ENCODE assay signal across 22 cellular contexts in genomic region chr12:25934461-25934860, GRCh38. TPM values are rescaled to one million over a fixed set of nuclear protein-coding genes. Genes with fewer than 3 reads are reported as not detected.
DNase-seq lines count a peak whose midpoint lies in the region; ATAC-seq, FAIRE-seq and TF ChIP-seq lines count a peak whose summit lies in the region.
"Had no signal": no experiment of that assay in that cellular context is flagged by ENCODE, and none has a peak within 500 bp of the region (broad histone marks: within the 10 kb centered on the region; RNA-seq: fewer than 3 reads in every experiment).

No MANE protein-coding gene starts in this region.

- H3K4me2 ChIP-seq in endothelial cell of umbilical vein (ENCODE audit: insufficient read depth, low read length): no peak overlapping the region
- H3K4me2 ChIP-seq: A549 had no signal

- no peaks in the 10 kb centered on the region for H4K20me1 ChIP-seq in endothelial cell of umbilical vein (replicated peaks; ENCODE audit: control insufficient read depth, extremely low read depth, insufficient read depth, low read length)
- H4K20me1 ChIP-seq: BLaER1 treated with 17β-estradiol and CSF1 and Interleukin-3, amounts not matched to agents 10 nM and 100 nM had no signal

- POLR2A ChIA-PET in endothelial cell of umbilical vein (lab: Charles Lee): no interaction called here

- DNase-seq in left ventricle myocardium inferior: no peak
- no peak for DNase-seq in heart left ventricle
- DNase-seq in dermis microvascular lymphatic vessel endothelial cell (ENCODE audit: low read depth in 2 of 2): peak; percentile 24 to 50
- DNase-seq in endothelial cell of umbilical vein (ENCODE audit: low read depth, low spot score): peak; percentile 37
- no peak for DNase-seq in activated CD8-positive, alpha-beta memory T cell treated with anti-CD3 and anti-CD28 coated beads, Interleukin-2, amount 50 U/mL, for 48 hours
- no peak for DNase-seq in COLO829 (ENCODE audit: low spot score)
- DNase-seq in right lobe of liver: no peak
- DNase-seq: AML-193; CD4-positive, alpha-beta T cell; CD8-positive, alpha-beta T cell; COR-L47; DMS79 treated with DMSO at 0.1 percent for 48 hours; GDM1 had no signal

- H3K4me1 Mint-ChIP-seq in nephron: peaks cover 41% of the 10 kb centered on the region

- no peaks in the 10 kb centered on the region for H3K9me3 Mint-ChIP-seq in nephron
- H3K9me3 Mint-ChIP-seq: CD4-positive, alpha-beta T cell; CD8-positive, alpha-beta T cell had no signal

- H3K4me3 ChIP-seq in left ventricle myocardium inferior (no peak overlapping the region), heart left ventricle (no peak overlapping the region), endothelial cell of umbilical vein (replicated peaks in 1 of 3; ENCODE audit: insufficient read depth in 1 of 3, low read depth in 1 of 3, low read length in 3 of 3) (no peak overlapping the region), right lobe of liver (no peak overlapping the region)
- H3K4me3 ChIP-seq: A549; BLaER1 treated with 17β-estradiol and CSF1 and Interleukin-3, amounts not matched to agents 10 nM and 100 nM; GM12878 had no signal

- H3K36me3 Mint-ChIP-seq in nephron (ENCODE audit: low read depth): no peaks in the 10 kb centered on the region
- H3K36me3 Mint-ChIP-seq: CD8-positive, alpha-beta T cell had no signal

- TF ChIP-seq POLR2A in heart left ventricle (IDR thresholded peaks at IDR 0.05) (no peak), endothelial cell of umbilical vein (IDR thresholded peaks at IDR 0.05; ENCODE audit: low read depth, low read length) (no peak), right lobe of liver (IDR thresholded peaks at IDR 0.05) (no peak)

- no peaks in the 10 kb centered on the region for H3K9me1 ChIP-seq in endothelial cell of umbilical vein (replicated peaks; ENCODE audit: control insufficient read depth, extremely low read depth, insufficient read depth, low read length)

- no peaks in the 10 kb centered on the region for H3K27me3 Mint-ChIP-seq in nephron (ENCODE audit: low read depth)
- H3K27me3 Mint-ChIP-seq: CD4-positive, alpha-beta T cell had no signal

- peaks cover 3% of the 10 kb centered on the region for H3K4me1 ChIP-seq in left ventricle myocardium inferior
- H3K4me1 ChIP-seq in heart left ventricle: peaks cover 0 to 2% (median 0%) of the 10 kb centered on the region in 12 donors
- H3K4me1 ChIP-seq in endothelial cell of umbilical vein (ENCODE audit: control insufficient read depth, extremely low read depth, insufficient read depth, low read length): no peaks in the 10 kb centered on the region
- no peaks in the 10 kb centered on the region for H3K4me1 ChIP-seq in right lobe of liver
- H3K4me1 ChIP-seq: A549 had no signal

- H3K9me3 ChIP-seq in left ventricle myocardium inferior (replicated peaks) (no peaks in the 10 kb centered on the region), heart left ventricle (no peaks in the 10 kb centered on the region), endothelial cell of umbilical vein (replicated peaks; ENCODE audit: control insufficient read depth, insufficient read depth, low read length) (no peaks in the 10 kb centered on the region), right lobe of liver (no peaks in the 10 kb centered on the region)
- H3K9me3 ChIP-seq: A549; BLaER1 treated with 17β-estradiol and CSF1 and Interleukin-3, amounts not matched to agents 10 nM and 100 nM had no signal

- dilution Hi-C loops in endothelial cell of umbilical vein (cut with MboI; ENCODE audit: extremely low pct_ligation_motif_present, low sequenced_read_pairs): no loop called here

- no peak overlapping the region for H3K9ac ChIP-seq in endothelial cell of umbilical vein (replicated peaks; ENCODE audit: extremely low read depth, insufficient read depth, low read length)
- H3K9ac ChIP-seq: BLaER1 treated with 17β-estradiol and CSF1 and Interleukin-3, amounts not matched to agents 10 nM and 100 nM had no signal

- H3K79me2 ChIP-seq in endothelial cell of umbilical vein (ENCODE audit: control insufficient read depth, insufficient read depth, low read length): no peaks in the 10 kb centered on the region

- H3K36me3 ChIP-seq in left ventricle myocardium inferior: no peaks in the 10 kb centered on the region
- no peaks in the 10 kb centered on the region for H3K36me3 ChIP-seq in heart left ventricle
- no peaks in the 10 kb centered on the region for H3K36me3 ChIP-seq in endothelial cell of umbilical vein (ENCODE audit: control insufficient read depth in 2 of 2, extremely low read depth in 1 of 2, insufficient read depth in 2 of 2, low read length in 2 of 2)
- no peaks in the 10 kb centered on the region for H3K36me3 ChIP-seq in right lobe of liver
- H3K36me3 ChIP-seq: BLaER1 treated with 17β-estradiol and CSF1 and Interleukin-3, amounts not matched to agents 10 nM and 100 nM had no signal

- no peak for TF ChIP-seq CTCF in left ventricle myocardium inferior (IDR thresholded peaks at IDR 0.05; ENCODE audit: borderline replicate concordance)
- TF ChIP-seq CTCF in heart left ventricle (IDR thresholded peaks at IDR 0.05): no peak
- TF ChIP-seq CTCF in endothelial cell of umbilical vein (IDR thresholded peaks at IDR 0.05; ENCODE audit: extremely low read depth in 1 of 2, insufficient read depth in 1 of 2, low read depth in 1 of 2, low read length in 2 of 2): no peak
- TF ChIP-seq CTCF in nephron (IDR thresholded peaks at IDR 0.05; ENCODE audit: unreplicated experiment in 3 of 3): no peak
- no peak for TF ChIP-seq CTCF in right lobe of liver (IDR thresholded peaks at IDR 0.05)

- intact Hi-C loops in left ventricle myocardium inferior (cut with micrococcal nuclease) (no loop called here), heart left ventricle (cut with DNase I) (loop anchor here in 1 of 10 donors (10.0 kb wide), 1 partner anchor 860 kb away; no protein-coding TSS in a partner anchor), endothelial cell of umbilical vein (cut with micrococcal nuclease) (no loop called here), right lobe of liver (cut with DNase I) (no loop called here)

- CTCF ChIA-PET in endothelial cell of umbilical vein (lab: Charles Lee): no interaction called here

- H3K27me3 ChIP-seq in left ventricle myocardium inferior (ENCODE audit: low read depth) (no peaks in the 10 kb centered on the region), heart left ventricle (no peaks in the 10 kb centered on the region), endothelial cell of umbilical vein (ENCODE audit: control insufficient read depth in 2 of 2, insufficient read depth in 2 of 2, low read length in 2 of 2) (no peaks in the 10 kb centered on the region), right lobe of liver (no peaks in the 10 kb centered on the region)
- H3K27me3 ChIP-seq: BLaER1 treated with 17β-estradiol and CSF1 and Interleukin-3, amounts not matched to agents 10 nM and 100 nM had no signal

- BruUV-seq in endothelial cell of umbilical vein (replicated peaks; lab: Mats Ljungman, UMichigan): no TSS peak

- H3K4me3 Mint-ChIP-seq in nephron: no peak overlapping the region
- H3K4me3 Mint-ChIP-seq: B cell; CD4-positive, alpha-beta T cell; CD8-positive, alpha-beta T cell had no signal

- H3K27ac ChIP-seq in left ventricle myocardium inferior (replicated peaks) (peak overlapping the region; percentile 10), heart left ventricle (peak overlapping the region in 3 of 12 donors; percentile 22 to 36 (median 35)), endothelial cell of umbilical vein (ENCODE audit: insufficient read depth, low read depth, low read length) (no peak overlapping the region), right lobe of liver (no peak overlapping the region)
- H3K27ac ChIP-seq: 22Rv1; A549; BLaER1 treated with 17β-estradiol and CSF1 and Interleukin-3, amounts not matched to agents 10 nM and 100 nM; C4-2B had no signal

- 67 to 74% (median 72%) methylated on average over 4 of the region's 4 CpGs for WGBS in heart left ventricle, 4 donors
- 80% methylated on average over 4 of the region's 4 CpGs for WGBS in right lobe of liver (ENCODE audit: insufficient coverage, low coverage, low lambda C conversion rate, missing lambda C conversion rate)

- FAIRE-seq in endothelial cell of umbilical vein (lab: Jason Lieb, UNC): peak; percentile 68
- FAIRE-seq: A549, GM12878, GM12892, GM18507 had no signal

- no peak overlapping the region for H2AFZ ChIP-seq in endothelial cell of umbilical vein (ENCODE audit: low read depth, low read length)

- peak overlapping the region; percentile 68 to 83 (median 74) for H3K27ac Mint-ChIP-seq in nephron
- H3K27ac Mint-ChIP-seq: B cell; CD4-positive, alpha-beta T cell; CD8-positive, alpha-beta T cell had no signal

- ATAC-seq in heart left ventricle: no peak
- ATAC-seq in right lobe of liver: no peak
- ATAC-seq: A549; CD8-positive, alpha-beta T cell; GM12878 had no signal

TF ChIP-seq in endothelial cell of umbilical vein, 7 proteins besides CTCF, POLR2A, EP300 and RAD21:
- no peak for TF ChIP-seq EZH2 (IDR thresholded peaks at IDR 0.05; ENCODE audit: borderline replicate concordance, low read depth, low read length, severe bottlenecking)
- no peak for TF ChIP-seq FOS (IDR thresholded peaks at IDR 0.05; ENCODE audit: borderline replicate concordance, insufficient read depth, low read length)
- TF ChIP-seq POLR2AphosphoS5 (IDR thresholded peaks at IDR 0.05; ENCODE audit: insufficient read depth, low read depth, low read length): no peak
- no peak for TF ChIP-seq GATA2 (IDR thresholded peaks at IDR 0.05; ENCODE audit: insufficient read depth, insufficient read length, low read depth, low read length)
- no peak for TF ChIP-seq JUN (IDR thresholded peaks at IDR 0.05; ENCODE audit: borderline replicate concordance, insufficient read depth, insufficient read length, low read depth)
- no peak for TF ChIP-seq MYC (IDR thresholded peaks at IDR 0.05; ENCODE audit: low read depth, low read length)
- TF ChIP-seq, protein P1, sequence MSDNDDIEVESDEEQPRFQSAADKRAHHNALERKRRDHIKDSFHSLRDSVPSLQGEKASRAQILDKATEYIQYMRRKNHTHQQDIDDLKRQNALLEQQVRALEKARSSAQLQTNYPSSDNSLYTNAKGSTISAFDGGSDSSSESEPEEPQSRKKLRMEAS (IDR thresholded peaks at IDR 0.05; ENCODE audit: insufficient read depth, insufficient read length): no peak

RNA-seq across cellular contexts. Expression of gene RASSF8, which starts 24.0 kb away (rescaled TPM):
- 33.7 TPM for total RNA-seq in left ventricle myocardium inferior
- total RNA-seq in heart left ventricle: 10 to 100 TPM; 20.6 to 44.6 (median 30.9) TPM
- polyA plus RNA-seq in heart left ventricle: 10 to 100 TPM in 1 of 2 donors, 1 to 10 TPM in 1; 5.2 to 13.2 TPM
- total RNA-seq in dermis microvascular lymphatic vessel endothelial cell: 34.7 and 38.6 TPM in 2 replicates
- total RNA-seq in endothelial cell of umbilical vein: 58.3 and 59.3 TPM in 2 replicates
- polyA plus RNA-seq in endothelial cell of umbilical vein: 9.0 and 11.1 TPM in 2 replicates
- polyA plus RNA-seq in endothelial cell of umbilical vein (2011; cell fraction: cytosol; rRNA removed): 12.0 and 12.8 TPM in 2 replicates
- polyA plus RNA-seq in endothelial cell of umbilical vein (2011; cell fraction: nucleus; rRNA removed): 23.2 and 24.5 TPM in 2 replicates
- polyA plus RNA-seq in endothelial cell of umbilical vein (2012): 28.5 and 39.2 TPM in 2 replicates
- polyA minus RNA-seq in endothelial cell of umbilical vein: 77.4 and 82.4 TPM in 2 replicates
- polyA minus RNA-seq in endothelial cell of umbilical vein (2011; cell fraction: cytosol; rRNA and poly(A)+ RNA removed): 33.1 TPM
- 69.4 and 85.4 TPM in 2 replicates for polyA minus RNA-seq in endothelial cell of umbilical vein (2011; cell fraction: nucleus; rRNA and poly(A)+ RNA removed)
- total RNA-seq in right lobe of liver: 10 to 100 TPM in 1 of 6 experiments, 1 to 10 TPM in 5; 3.9 to 12.4 (median 7.3) TPM

Comparison
In these comparisons a context has a peak if more than half of its experiments do, and no peak if none do; other contexts are left out.
1. DNase-seq: peak in dermis microvascular lymphatic vessel endothelial cell (2 of 2) and endothelial cell of umbilical vein (single experiment); none in left ventricle myocardium inferior (single experiment), heart left ventricle (0 of 5), activated CD8-positive, alpha-beta memory T cell treated with anti-CD3 and anti-CD28 coated beads, Interleukin-2, amount 50 U/mL, for 48 hours (single experiment), COLO829 (single experiment) and right lobe of liver (0 of 3).